4 cellular contexts compared by ENCODE assay signal in genomic region chr22:16447451-16447850, GRCh38.
DNase-seq lines count a peak whose midpoint lies in the region; ATAC-seq, FAIRE-seq and TF ChIP-seq lines count a peak whose summit lies in the region.
"Not testable (repeated sequence)": the region's sequence is repeated elsewhere in the genome, so short reads cannot be mapped to it uniquely, and the experiment has no call there.

No MANE protein-coding gene starts in this region.

- not testable (repeated sequence) for TF ChIP-seq EP300 in K562 (IDR thresholded peaks at IDR 0.05; ENCODE audit: low read length)

- H3K4me2 ChIP-seq in K562 (ENCODE audit: insufficient read depth, low read length), result not testable (repeated sequence)

- 0% methylated on average over 7 of the region's 7 CpGs for WGBS in K562 (ENCODE audit: insufficient coverage, low coverage, missing lambda C conversion rate)

- H2AFZ ChIP-seq in K562 (ENCODE audit: low read depth, low read length), result not testable (repeated sequence)

- H3K9me3 ChIP-seq in WERI-Rb-1 (ENCODE audit: severe bottlenecking); K562 (replicated peaks; ENCODE audit: control insufficient read depth, insufficient read depth, low read depth, low read length): not testable (repeated sequence)

- not testable (repeated sequence) for ATAC-seq in K562

- FAIRE-seq in K562 (lab: Jason Lieb, UNC), result not testable (repeated sequence)

- H3K79me2 ChIP-seq in K562 (ENCODE audit: control insufficient read depth, insufficient read depth, low read length), result not testable (repeated sequence)

- not testable (repeated sequence) for H3K36me3 ChIP-seq in WERI-Rb-1; K562 (ENCODE audit: control insufficient read depth, insufficient read depth, low read length)

- not testable (repeated sequence) for TF ChIP-seq RAD21 in K562 (CRISPR knock-in tag; conservative IDR thresholded peaks at IDR 0.05 in 1 of 2, IDR thresholded peaks at IDR 0.05 in 1 of 2)

- not testable (repeated sequence) for BruUV-seq in K562 (replicated peaks; lab: Mats Ljungman, UMichigan)

- H3K27ac ChIP-seq in WERI-Rb-1; K562 (ENCODE audit: extremely low read depth, low read depth, low read length): not testable (repeated sequence)

- H3K9ac ChIP-seq in K562 (ENCODE audit: insufficient read depth in 1 of 2, low read depth in 2 of 2, low read length in 2 of 2), result not testable (repeated sequence)

- POLR2A ChIA-PET in K562 (lab: Yijun Ruan, JAX), result interaction anchor here (1.2 kb wide), 1 partner anchor 15 kb away, joined by 4 read pairs; no protein-coding TSS in a partner anchor

- TF ChIP-seq POLR2A in K562 (conservative IDR thresholded peaks at IDR 0.05), result not testable (repeated sequence)

- CTCF ChIA-PET in K562 (lab: Yijun Ruan, JAX; ENCODE audit: low intra/inter-chr PET ratio), result not testable (repeated sequence)

- intact Hi-C loops in K562 (cut with micrococcal nuclease); posterior vena cava (cut with DNase I): not testable (repeated sequence)

- not testable (repeated sequence) for H4K20me1 ChIP-seq in K562 (replicated peaks; ENCODE audit: control insufficient read depth, insufficient read depth, low read length)

- H3K27me3 ChIP-seq in WERI-Rb-1 (ENCODE audit: insufficient read depth, low read depth, severe bottlenecking); K562 (ENCODE audit: control insufficient read depth in 2 of 2, insufficient read depth in 2 of 2, low read length in 2 of 2): not testable (repeated sequence)

- TF ChIP-seq CTCF in WERI-Rb-1 (IDR thresholded peaks at IDR 0.05; ENCODE audit: low read depth, low read length); K562 (IDR thresholded peaks at IDR 0.05 in 2 of 3, conservative IDR thresholded peaks at IDR 0.05 in 1 of 3; ENCODE audit: insufficient read depth in 2 of 3, low read depth in 1 of 3, low read length in 3 of 3): not testable (repeated sequence)

- H3K4me1 ChIP-seq in K562 (replicated peaks in 1 of 2; ENCODE audit: control insufficient read depth in 2 of 2, insufficient read depth in 2 of 2, low read length in 2 of 2), result not testable (repeated sequence)

- DNase-seq in NCI-H82 (lab: John Stamatoyannopoulos, UW) (peak; percentile 42), WERI-Rb-1 (peak; percentile 26), K562 (ENCODE audit: extremely low read depth in 1 of 4, low spot score in 3 of 4) (peak in 1 of 4 experiments; percentile 35), posterior vena cava (ENCODE audit: low spot score) (peak; percentile 78)

- in situ Hi-C loops in K562 (cut with MboI), result not testable (repeated sequence)

- not testable (repeated sequence) for H3K4me3 ChIP-seq in WERI-Rb-1 (ENCODE audit: low read depth, low read length); K562

- not testable (repeated sequence) for H3K9me1 ChIP-seq in K562 (ENCODE audit: control insufficient read depth, insufficient read depth, low read length)

TF ChIP-seq in K562, 482 proteins besides CTCF, POLR2A, EP300 and RAD21:
- TF ChIP-seq CTBP1 (IDR thresholded peaks at IDR 0.05; ENCODE audit: borderline replicate concordance), result 0 out of 2 replicates have a peak, but pooled peaks have one; percentile 9
